In genomic region chr18:21897811-21898210, GRCh38 we compare ENCODE assay signal across 8 cellular contexts.
A peak's percentile ranks its signal among the peaks of the same experiment; 100 is the strongest.
DNase-seq lines count a peak whose midpoint lies in the region; ATAC-seq and TF ChIP-seq lines count a peak whose summit lies in the region.

No MANE protein-coding gene starts in this region.

- TF ChIP-seq CTCF in GM13977 (IDR thresholded peaks at IDR 0.05; ENCODE audit: extremely low read depth, insufficient read depth, missing control alignments), result peak; percentile 72
- peak; percentile 12 to 83 (median 62) for TF ChIP-seq CTCF in Peyer's patch (IDR thresholded peaks at IDR 0.05)
- peak; percentile 90 for TF ChIP-seq CTCF in epithelial cell of proximal tubule (conservative IDR thresholded peaks at IDR 0.05; ENCODE audit: low read depth, low read length)

- H3K27me3 Mint-ChIP-seq in activated T-helper 1 cell treated with anti-CD3 and anti-CD28 coated beads, Interleukin-12 subunit alpha, Interleukin-12 subunit beta, Interleukin-2, Interleukin-4 antibody, amounts not matched to agents 30 ng/mL and 10 ng/mL and 1 ng/mL, durations not matched to agents 14 hours and 24 hours and 36 hours (ENCODE audit: insufficient read depth), result peaks cover 7% of the 10 kb centered on the region

- no peak overlapping the region for H3K27ac Mint-ChIP-seq in activated T-helper 1 cell treated with anti-CD3 and anti-CD28 coated beads, Interleukin-12 subunit alpha, Interleukin-12 subunit beta, Interleukin-2, Interleukin-4 antibody, amounts not matched to agents 30 ng/mL and 10 ng/mL and 1 ng/mL, durations not matched to agents 14 hours and 24 hours and 36 hours

- ATAC-seq in HG03135 (IDR thresholded peaks at IDR 0.05; ENCODE audit: unreplicated experiment), result peak; percentile 70
- ATAC-seq in GM21528 (IDR thresholded peaks at IDR 0.05; ENCODE audit: low FRiP score, unreplicated experiment), result no peak

- H3K27ac ChIP-seq in Peyer's patch, result no peak overlapping the region

- H3K4me3 Mint-ChIP-seq in activated T-helper 1 cell treated with anti-CD3 and anti-CD28 coated beads, Interleukin-12 subunit alpha, Interleukin-12 subunit beta, Interleukin-2, Interleukin-4 antibody, amounts not matched to agents 30 ng/mL and 10 ng/mL and 1 ng/mL, durations not matched to agents 14 hours and 24 hours and 36 hours, result no peak overlapping the region

- TF ChIP-seq POLR2A in Peyer's patch (IDR thresholded peaks at IDR 0.05), result no peak

- peak; percentile 49 for DNase-seq in COLO668 (lab: John Stamatoyannopoulos, UW; ENCODE audit: unreplicated experiment)
- DNase-seq in GM13977 (ENCODE audit: low spot score), result peak; percentile 65
- DNase-seq in Peyer's patch, result peak in 1 of 3 donors; percentile 66
- DNase-seq in epithelial cell of proximal tubule (ENCODE audit: low read depth), result no peak
- DNase-seq in myocyte (ENCODE audit: low read depth), result peak; percentile 63
- no peak for DNase-seq in activated T-helper 1 cell treated with anti-CD3 and anti-CD28 coated beads, Interleukin-12 subunit alpha, Interleukin-12 subunit beta, Interleukin-2, Interleukin-4 antibody, amounts not matched to agents 30 ng/mL and 10 ng/mL and 1 ng/mL, durations not matched to agents 14 hours and 24 hours and 36 hours (ENCODE audit: low spot score)

- no peaks in the 10 kb centered on the region for H3K36me3 Mint-ChIP-seq in activated T-helper 1 cell treated with anti-CD3 and anti-CD28 coated beads, Interleukin-12 subunit alpha, Interleukin-12 subunit beta, Interleukin-2, Interleukin-4 antibody, amounts not matched to agents 30 ng/mL and 10 ng/mL and 1 ng/mL, durations not matched to agents 14 hours and 24 hours and 36 hours (ENCODE audit: low read depth)

- H3K4me3 ChIP-seq in Peyer's patch (no peak overlapping the region), epithelial cell of proximal tubule (ENCODE audit: low read depth, low read length) (no peak overlapping the region)

- intact Hi-C loops in activated T-helper 1 cell treated with anti-CD3 and anti-CD28 coated beads, Interleukin-12 subunit alpha, Interleukin-12 subunit beta, Interleukin-2, Interleukin-4 antibody, amounts not matched to agents 30 ng/mL and 10 ng/mL and 1 ng/mL, durations not matched to agents 14 hours and 24 hours and 36 hours (cut with micrococcal nuclease), result loop anchor here (1.0 kb wide), 1 partner anchor 58 kb away; no protein-coding TSS in a partner anchor

- no peaks in the 10 kb centered on the region for H3K9me3 ChIP-seq in Peyer's patch

- peaks cover 0 to 23% (median 0%) of the 10 kb centered on the region in 4 donors for H3K4me1 ChIP-seq in Peyer's patch

- no peaks in the 10 kb centered on the region for H3K9me3 Mint-ChIP-seq in activated T-helper 1 cell treated with anti-CD3 and anti-CD28 coated beads, Interleukin-12 subunit alpha, Interleukin-12 subunit beta, Interleukin-2, Interleukin-4 antibody, amounts not matched to agents 30 ng/mL and 10 ng/mL and 1 ng/mL, durations not matched to agents 14 hours and 24 hours and 36 hours

- H3K27me3 ChIP-seq in Peyer's patch, result no peaks in the 10 kb centered on the region

- H3K4me1 Mint-ChIP-seq in activated T-helper 1 cell treated with anti-CD3 and anti-CD28 coated beads, Interleukin-12 subunit alpha, Interleukin-12 subunit beta, Interleukin-2, Interleukin-4 antibody, amounts not matched to agents 30 ng/mL and 10 ng/mL and 1 ng/mL, durations not matched to agents 14 hours and 24 hours and 36 hours (ENCODE audit: low read depth), result no peaks in the 10 kb centered on the region

- in situ Hi-C loops in GM13977 (cut with MboI; ENCODE audit: low pct_unique_long_range_greater_than_20kb, low sequenced_read_pairs, unreplicated experiment), result no loop called here

- H3K36me3 ChIP-seq in Peyer's patch, result no peaks in the 10 kb centered on the region

Comparison
In these comparisons a context has a peak if more than half of its experiments do, and no peak if none do; other contexts are left out.
1. DNase-seq: peak in COLO668 (single experiment), GM13977 (single experiment) and myocyte (single experiment); none in epithelial cell of proximal tubule (single experiment) and activated T-helper 1 cell treated with anti-CD3 and anti-CD28 coated beads, Interleukin-12 subunit alpha, Interleukin-12 subunit beta, Interleukin-2, Interleukin-4 antibody, amounts not matched to agents 30 ng/mL and 10 ng/mL and 1 ng/mL, durations not matched to agents 14 hours and 24 hours and 36 hours (single experiment).
2. Peak in every context shown above with its lines, with median percentiles within 50 percentile points of each other: CTCF ChIP-seq.